1 cellular context compared by ENCODE assay signal in genomic region chr12:25034676-25035075, GRCh38.
TF ChIP-seq lines count a peak whose summit lies in the region.

No MANE protein-coding gene starts in this region.

TF ChIP-seq in GM23338, 12 proteins besides CTCF, POLR2A, EP300 and RAD21 (continued from another document):
- no peak for TF ChIP-seq REST (IDR thresholded peaks at IDR 0.05; ENCODE audit: unreplicated experiment)
- TF ChIP-seq ZNF331 (CRISPR knock-in tag; IDR thresholded peaks at IDR 0.05; ENCODE audit: low read depth) = no peak
- no peak for TF ChIP-seq NANOG (IDR thresholded peaks at IDR 0.05; ENCODE audit: borderline replicate concordance)
- no peak for TF ChIP-seq STAT1 (IDR thresholded peaks at IDR 0.05; ENCODE audit: unreplicated experiment)
- TF ChIP-seq ZNF462 (CRISPR knock-in tag; IDR thresholded peaks at IDR 0.05) = no peak
- no peak for TF ChIP-seq EZH2 (IDR thresholded peaks at IDR 0.05; ENCODE audit: low read depth, unreplicated experiment)
- TF ChIP-seq EZH2phosphoT487 (IDR thresholded peaks at IDR 0.05; ENCODE audit: unreplicated experiment) = no peak
